1 cellular context compared by ENCODE assay signal in genomic region chr5:168765220-168766037, GRCh38.
TF ChIP-seq lines count a peak whose summit lies in the region.

No MANE protein-coding gene starts in this region.

TF ChIP-seq in K562, 482 proteins besides CTCF, POLR2A, EP300 and RAD21 (continued from another document):
- no peak for TF ChIP-seq ZNF512 (tag; IDR thresholded peaks at IDR 0.05)
